ENCODE assay signal across 22 cellular contexts in the genomic region with DNA sequence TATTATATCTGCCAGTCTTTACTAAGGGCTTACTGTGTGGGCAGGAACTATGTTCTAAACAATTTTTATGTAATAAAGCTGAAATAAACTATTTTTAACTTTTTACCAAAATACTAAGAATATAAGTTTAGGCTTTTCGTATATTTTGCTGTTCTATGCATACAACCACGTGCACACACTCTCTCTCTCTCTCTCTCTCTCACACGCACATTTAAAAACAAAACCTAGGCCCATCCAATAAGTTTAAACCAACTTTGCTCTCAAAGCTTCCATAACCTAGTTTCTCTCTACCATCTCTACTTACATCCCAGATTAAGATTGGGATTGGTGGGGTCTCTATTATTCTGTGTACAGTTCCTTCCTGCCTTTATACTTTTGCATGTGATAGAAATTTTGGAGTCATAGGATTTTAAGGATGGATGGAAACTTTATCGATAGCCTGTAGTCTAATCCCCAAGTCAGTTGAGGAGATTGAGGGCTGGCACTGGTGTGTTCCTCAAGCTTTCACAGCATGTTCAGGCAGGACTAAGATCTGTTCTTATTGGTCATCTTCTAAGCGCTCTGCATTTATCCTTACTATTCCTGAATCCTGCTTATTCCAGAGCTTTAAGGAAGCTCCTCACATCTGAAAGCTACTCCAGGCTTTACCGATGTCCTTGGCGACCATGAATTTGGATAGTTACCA. TPM values are rescaled to one million over a fixed set of nuclear protein-coding genes. Genes with fewer than 3 reads are reported as not detected.
DNase-seq lines count a peak whose midpoint lies in the region; ATAC-seq lines count a peak whose summit lies in the region.
"Had no signal": no experiment of that assay in that cellular context is flagged by ENCODE, and none has a peak within 500 bp of the region (broad histone marks: within the 10 kb centered on the region; RNA-seq: fewer than 3 reads in every experiment).

No MANE protein-coding gene starts in this region.

- peaks cover 0 to 17% of the 10 kb centered on the region in 2 donors for H3K4me1 ChIP-seq in duodenal mucosa (ENCODE audit: control insufficient read depth in 1 of 2, insufficient read depth in 2 of 2, low read length in 2 of 2)
- H3K4me1 ChIP-seq: body of pancreas, colonic mucosa, SJSA1 had no signal

- H3K27me3 Mint-ChIP-seq in activated T-cell treated with anti-CD3 and anti-CD28 coated beads, Interleukin-2, amount 50 U/mL, for 24 hours = no peaks in the 10 kb centered on the region
- no peaks in the 10 kb centered on the region for H3K27me3 Mint-ChIP-seq in T-helper 17 cell

- H3K4me3 ChIP-seq in duodenal mucosa (ENCODE audit: low read depth in 1 of 2, low read length in 2 of 2) (peak overlapping the region in 1 of 2 donors; percentile 8), MG63 (no peak overlapping the region)
- H3K4me3 ChIP-seq: A549, body of pancreas, colonic mucosa, SJSA1, suprapubic skin had no signal

- peaks cover 68% of the 10 kb centered on the region for H3K36me3 Mint-ChIP-seq in activated T-cell treated with anti-CD3 and anti-CD28 coated beads, Interleukin-2, amount 50 U/mL, for 24 hours (ENCODE audit: low read depth)
- H3K36me3 Mint-ChIP-seq in T-helper 17 cell (ENCODE audit: low read depth) = peaks cover 6% of the 10 kb centered on the region
- peaks cover 96% of the 10 kb centered on the region for H3K36me3 Mint-ChIP-seq in stimulated activated effector memory CD8-positive, alpha-beta T cell treated with anti-CD3 and anti-CD28 coated beads, Interleukin-12 subunit alpha, Interleukin-12 subunit beta, amount 100 ng/mL, for 72 hours

- H3K27me3 ChIP-seq in duodenal mucosa (ENCODE audit: control insufficient read depth in 1 of 2, insufficient read depth in 2 of 2, low read length in 2 of 2) (no peaks in the 10 kb centered on the region), MG63 (no peaks in the 10 kb centered on the region)
- H3K27me3 ChIP-seq: body of pancreas, colonic mucosa, suprapubic skin had no signal

- DNase-seq in activated T-cell treated with anti-CD3 and anti-CD28 coated beads, Interleukin-2, amount 50 U/mL, for 24 hours = no peak
- no peak for DNase-seq in activated T-cell treated with anti-CD3 and anti-CD28 coated beads, Interleukin-2, amount 50 U/mL, for 1 hour
- no peak for DNase-seq in T-helper 17 cell
- no peak for DNase-seq in stimulated activated effector memory CD8-positive, alpha-beta T cell treated with anti-CD3 and anti-CD28 coated beads, Interleukin-12 subunit alpha, Interleukin-12 subunit beta, amount 100 ng/mL, for 72 hours (ENCODE audit: low spot score in 2 of 2)
- DNase-seq in iPS-NIHi7 (ENCODE audit: extremely low spot score) = no peak
- no peak for DNase-seq in MG63
- DNase-seq in NCI-H226 = no peak
- DNase-seq: body of pancreas; colonic mucosa; DMS 273 treated with DMSO at 0.1 percent for 48 hours; HFFc6; NCI-H1105 treated with DMSO at 0.1 percent for 48 hours; NCI-H510A; NK-92 treated with Interleukin-12 subunit alpha and Interleukin-12 subunit beta, amount 100 ng/mL, for 24 hours; retina had no signal

- peaks cover 66% of the 10 kb centered on the region for H3K4me1 Mint-ChIP-seq in activated T-cell treated with anti-CD3 and anti-CD28 coated beads, Interleukin-2, amount 50 U/mL, for 24 hours (ENCODE audit: low read depth)
- H3K4me1 Mint-ChIP-seq in T-helper 17 cell = peaks cover 34% of the 10 kb centered on the region
- H3K4me1 Mint-ChIP-seq in stimulated activated effector memory CD8-positive, alpha-beta T cell treated with anti-CD3 and anti-CD28 coated beads, Interleukin-12 subunit alpha, Interleukin-12 subunit beta, amount 100 ng/mL, for 72 hours = peaks cover 37% of the 10 kb centered on the region

- H3K27ac ChIP-seq in duodenal mucosa (ENCODE audit: low read depth, low read length) = no peak overlapping the region
- H3K27ac ChIP-seq: A549, body of pancreas, colonic mucosa, SJSA1, suprapubic skin had no signal

- H3K27ac Mint-ChIP-seq in activated T-cell treated with anti-CD3 and anti-CD28 coated beads, Interleukin-2, amount 50 U/mL, for 24 hours = peak overlapping the region; percentile 95
- peak overlapping the region; percentile 98 for H3K27ac Mint-ChIP-seq in T-helper 17 cell
- peak overlapping the region; percentile 95 for H3K27ac Mint-ChIP-seq in stimulated activated effector memory CD8-positive, alpha-beta T cell treated with anti-CD3 and anti-CD28 coated beads, Interleukin-12 subunit alpha, Interleukin-12 subunit beta, amount 100 ng/mL, for 72 hours
- H3K27ac Mint-ChIP-seq: HFFc6 had no signal

- no peaks in the 10 kb centered on the region for H3K9me3 ChIP-seq in T-helper 17 cell (ENCODE audit: control insufficient read depth, low read length, poor library complexity, severe bottlenecking)
- H3K9me3 ChIP-seq in duodenal mucosa (ENCODE audit: control insufficient read depth in 1 of 2, low read length in 2 of 2) = no peaks in the 10 kb centered on the region
- no peaks in the 10 kb centered on the region for H3K9me3 ChIP-seq in MG63
- H3K9me3 ChIP-seq: A549, body of pancreas, colonic mucosa, SJSA1, suprapubic skin had no signal

- no peaks in the 10 kb centered on the region for H3K36me3 ChIP-seq in duodenal mucosa (ENCODE audit: control insufficient read depth in 1 of 2, insufficient read depth in 2 of 2, low read length in 2 of 2)
- H3K36me3 ChIP-seq in MG63 = no peaks in the 10 kb centered on the region
- H3K36me3 ChIP-seq: colonic mucosa, SJSA1, suprapubic skin had no signal

- no peak for ATAC-seq in T-helper 17 cell
- no peak for ATAC-seq in stimulated activated effector memory CD8-positive, alpha-beta T cell treated with anti-CD3 and anti-CD28 coated beads, Interleukin-12 subunit alpha, Interleukin-12 subunit beta, amount 100 ng/mL, for 72 hours
- ATAC-seq: A549, body of pancreas, Panc1 had no signal

- peaks cover 6% of the 10 kb centered on the region for H3K9me3 Mint-ChIP-seq in activated T-cell treated with anti-CD3 and anti-CD28 coated beads, Interleukin-2, amount 50 U/mL, for 24 hours
- no peaks in the 10 kb centered on the region for H3K9me3 Mint-ChIP-seq in stimulated activated effector memory CD8-positive, alpha-beta T cell treated with anti-CD3 and anti-CD28 coated beads, Interleukin-12 subunit alpha, Interleukin-12 subunit beta, amount 100 ng/mL, for 72 hours
- H3K9me3 Mint-ChIP-seq: HFFc6 had no signal

- peak overlapping the region; percentile 91 for H3K4me3 Mint-ChIP-seq in activated T-cell treated with anti-CD3 and anti-CD28 coated beads, Interleukin-2, amount 50 U/mL, for 24 hours
- peak overlapping the region; percentile 82 for H3K4me3 Mint-ChIP-seq in T-helper 17 cell
- peak overlapping the region; percentile 76 for H3K4me3 Mint-ChIP-seq in stimulated activated effector memory CD8-positive, alpha-beta T cell treated with anti-CD3 and anti-CD28 coated beads, Interleukin-12 subunit alpha, Interleukin-12 subunit beta, amount 100 ng/mL, for 72 hours
- H3K4me3 Mint-ChIP-seq: HFFc6 had no signal

- peak overlapping the region; percentile 8 to 39 for H3K9ac ChIP-seq in duodenal mucosa (ENCODE audit: low read depth in 1 of 2, low read length in 2 of 2)

RNA-seq across cellular contexts. Expression of a gene that starts 1.8 kb away (rescaled TPM):
- total RNA-seq in T-helper 17 cell = 10 to 100 TPM; 20.7 to 33.8 TPM
- not detected in 2 replicates for total RNA-seq in MG63 (2014; rRNA removed; shearing (Covaris generic); ENCODE audit: low replicate concordance)
- total RNA-seq: G401, HFFc6, osteoblast, SJSA1 had no signal

Comparison
In these comparisons a context has a peak if more than half of its experiments do, and no peak if none do; other contexts are left out.
1. RNA of a gene that starts 1.8 kb away (total RNA-seq): 20.7 to 33.8 TPM in T-helper 17 cell; not detected in MG63; every median in the first group is over 10 times any median in the second.
2. Peak in every context shown above with its lines, with median percentiles within 50 percentile points of each other: H3K27ac Mint-ChIP-seq and H3K4me3 Mint-ChIP-seq.